In the genomic region with DNA sequence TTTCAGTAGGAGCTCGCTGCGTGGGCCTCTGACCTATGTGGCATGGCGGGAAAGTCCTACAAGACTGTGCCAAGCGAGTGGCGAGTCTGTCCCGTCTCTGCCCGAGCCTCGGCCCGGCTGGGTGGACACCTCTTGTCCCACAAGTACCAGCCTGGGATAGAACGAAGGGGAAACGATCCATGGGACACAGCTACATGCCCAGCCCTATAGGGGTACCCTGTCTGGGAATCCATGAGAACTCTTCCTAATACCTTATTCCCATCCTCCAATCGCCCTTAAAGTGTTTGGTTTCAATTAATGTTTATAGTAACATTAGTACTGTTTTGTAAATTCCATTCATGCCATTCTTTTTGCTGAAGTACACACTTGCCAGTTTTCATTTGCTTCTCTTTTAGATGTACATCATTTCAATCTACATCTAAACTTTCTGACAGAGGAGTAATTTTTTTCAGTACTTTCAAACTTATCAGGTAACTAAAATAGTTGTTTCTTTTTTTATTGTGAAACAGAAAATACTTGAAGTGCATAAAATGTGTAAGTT, we compare ENCODE assay signal across 8 cellular contexts. TPM values are rescaled to one million over a fixed set of nuclear protein-coding genes. Genes with fewer than 3 reads are reported as not detected.
DNase-seq lines count a peak whose midpoint lies in the region; ATAC-seq and TF ChIP-seq lines count a peak whose summit lies in the region.

No MANE protein-coding gene starts in this region.

- H3K4me1 ChIP-seq in liver (ENCODE audit: control insufficient read depth in 4 of 4, insufficient read depth in 4 of 4, low read length in 3 of 4) (peaks cover 2 to 15% (median 8%) of the 10 kb centered on the region in 4 donors), upper lobe of left lung (peaks cover 4 to 15% (median 6%) of the 10 kb centered on the region in 4 donors)

- TF ChIP-seq POLR2A in upper lobe of left lung (IDR thresholded peaks at IDR 0.05) = no peak

- WGBS in liver = 15% methylated on average over 12 of the region's 12 CpGs
- 21 to 31% methylated on average over 10 to 12 of the region's 12 CpGs for WGBS in upper lobe of left lung, 2 donors

- CTCF ChIA-PET in GM10248 (lab: Yijun Ruan, JAX) = interaction anchor here (1.2 to 2.7 kb wide), 2 partner anchors 11 to 30 kb away, joined by 3 to 13 read pairs; partner anchors contain the start of gene ZNF345

- peaks cover 17% of the 10 kb centered on the region for H3K9me3 Mint-ChIP-seq in activated naive CD4-positive, alpha-beta T cell treated with anti-CD3 and anti-CD28 coated beads, Interleukin-2, amount 50 U/mL, for 24 hours
- H3K9me3 Mint-ChIP-seq in activated naive CD4-positive, alpha-beta T cell treated with anti-CD3 and anti-CD28 coated beads, Interleukin-2, amount 50 U/mL, for 72 hours = peaks cover 4 to 29% of the 10 kb centered on the region in 2 donors

- no peaks in the 10 kb centered on the region for H3K27me3 Mint-ChIP-seq in activated naive CD4-positive, alpha-beta T cell treated with anti-CD3 and anti-CD28 coated beads, Interleukin-2, amount 50 U/mL, for 24 hours

- in situ Hi-C loops in astrocyte of the cerebellum (cut with HindIII; ENCODE audit: low sequenced_read_pairs) = no loop called here

- H3K4me1 Mint-ChIP-seq in activated naive CD4-positive, alpha-beta T cell treated with anti-CD3 and anti-CD28 coated beads, Interleukin-2, amount 50 U/mL, for 24 hours = peaks cover 8% of the 10 kb centered on the region

- TF ChIP-seq RAD21 in liver (IDR thresholded peaks at IDR 0.05) = no peak

- POLR2A ChIA-PET in GM10248 (lab: Yijun Ruan, JAX) = interaction anchor here (0.6 to 1.8 kb wide), 2 partner anchors 10 to 12 kb away, joined by 3 to 8 read pairs; partner anchors contain the start of gene ZNF345

- TF ChIP-seq EP300 in upper lobe of left lung (IDR thresholded peaks at IDR 0.05) = no peak

- peaks cover 0 to 16% (median 13%) of the 10 kb centered on the region in 4 donors for H3K36me3 ChIP-seq in liver (ENCODE audit: control insufficient read depth in 4 of 4, insufficient read depth in 3 of 4, low read depth in 1 of 4, low read length in 3 of 4)
- peaks cover 0 to 21% (median 6%) of the 10 kb centered on the region in 4 donors for H3K36me3 ChIP-seq in upper lobe of left lung

- peak overlapping the region; percentile 89 to 93 for H3K27ac ChIP-seq in liver (ENCODE audit: low read depth in 1 of 2, low read length in 2 of 2)
- peak overlapping the region; percentile 69 to 90 (median 84) for H3K27ac ChIP-seq in upper lobe of left lung

- H3K27me3 ChIP-seq in liver (ENCODE audit: control insufficient read depth in 4 of 4, insufficient read depth in 4 of 4, low read length in 3 of 4) (no peaks in the 10 kb centered on the region), upper lobe of left lung (no peaks in the 10 kb centered on the region)

- peaks cover 33% of the 10 kb centered on the region for H3K36me3 Mint-ChIP-seq in activated naive CD4-positive, alpha-beta T cell treated with anti-CD3 and anti-CD28 coated beads, Interleukin-2, amount 50 U/mL, for 24 hours
- H3K36me3 Mint-ChIP-seq in activated naive CD4-positive, alpha-beta T cell treated with anti-CD3 and anti-CD28 coated beads, Interleukin-2, amount 50 U/mL, for 72 hours = peaks cover 46 to 48% of the 10 kb centered on the region in 2 donors

- no peak for ATAC-seq in activated naive CD4-positive, alpha-beta T cell treated with anti-CD3 and anti-CD28 coated beads, Interleukin-2, amount 50 U/mL, for 72 hours
- peak in 1 of 2 donors; percentile 47 for ATAC-seq in upper lobe of left lung (ENCODE audit: low FRiP score in 2 of 2)
- ATAC-seq in HG03280 (IDR thresholded peaks at IDR 0.05; ENCODE audit: unreplicated experiment) = no peak

- no peak for DNase-seq in activated naive CD4-positive, alpha-beta T cell treated with anti-CD3 and anti-CD28 coated beads, Interleukin-2, amount 50 U/mL, for 72 hours (ENCODE audit: low spot score in 2 of 2)
- no peak for DNase-seq in astrocyte of the cerebellum (ENCODE audit: low read depth)
- DNase-seq in upper lobe of left lung = peak in 1 of 2 donors; percentile 76
- DNase-seq in NCI-H345 (lab: John Stamatoyannopoulos, UW) = no peak
- DNase-seq in GM10248 (ENCODE audit: extremely low spot score) = no peak

- H3K9ac ChIP-seq in liver (ENCODE audit: low read depth in 1 of 2, low read length in 2 of 2) = peak overlapping the region; percentile 7 to 97

- no peak overlapping the region for H3K4me3 Mint-ChIP-seq in activated naive CD4-positive, alpha-beta T cell treated with anti-CD3 and anti-CD28 coated beads, Interleukin-2, amount 50 U/mL, for 24 hours

- TF ChIP-seq CTCF in astrocyte of the cerebellum (IDR thresholded peaks at IDR 0.05; ENCODE audit: low read depth, low read length, missing control alignments) (no peak), liver (IDR thresholded peaks at IDR 0.05; ENCODE audit: low read depth, low read length, missing input control) (no peak), upper lobe of left lung (IDR thresholded peaks at IDR 0.05) (no peak), GM10248 (IDR thresholded peaks at IDR 0.05; ENCODE audit: control extremely low read depth, extremely low read depth, low read depth, missing control alignments) (no peak)

- H3K27ac Mint-ChIP-seq in activated naive CD4-positive, alpha-beta T cell treated with anti-CD3 and anti-CD28 coated beads, Interleukin-2, amount 50 U/mL, for 24 hours = peak overlapping the region; percentile 30
- H3K27ac Mint-ChIP-seq in activated naive CD4-positive, alpha-beta T cell treated with anti-CD3 and anti-CD28 coated beads, Interleukin-2, amount 50 U/mL, for 72 hours = no peak overlapping the region

- H3K9me3 ChIP-seq in liver (ENCODE audit: control insufficient read depth in 4 of 4, low read length in 3 of 4) = peaks cover 15 to 36% (median 16%) of the 10 kb centered on the region in 4 donors
- H3K9me3 ChIP-seq in upper lobe of left lung = peaks cover 30 to 62% (median 48%) of the 10 kb centered on the region in 4 donors

- peak overlapping the region; percentile 71 for H3K4me3 ChIP-seq in astrocyte of the cerebellum (ENCODE audit: low read depth, low read length)
- H3K4me3 ChIP-seq in liver (ENCODE audit: low read depth in 1 of 3, low read length in 3 of 3) = peak overlapping the region; percentile 77 to 97 (median 90)
- H3K4me3 ChIP-seq in upper lobe of left lung = peak overlapping the region; percentile 23 to 72 (median 58)

TF ChIP-seq in liver, 16 proteins besides CTCF, POLR2A, EP300 and RAD21:
- TF ChIP-seq, protein P1, sequence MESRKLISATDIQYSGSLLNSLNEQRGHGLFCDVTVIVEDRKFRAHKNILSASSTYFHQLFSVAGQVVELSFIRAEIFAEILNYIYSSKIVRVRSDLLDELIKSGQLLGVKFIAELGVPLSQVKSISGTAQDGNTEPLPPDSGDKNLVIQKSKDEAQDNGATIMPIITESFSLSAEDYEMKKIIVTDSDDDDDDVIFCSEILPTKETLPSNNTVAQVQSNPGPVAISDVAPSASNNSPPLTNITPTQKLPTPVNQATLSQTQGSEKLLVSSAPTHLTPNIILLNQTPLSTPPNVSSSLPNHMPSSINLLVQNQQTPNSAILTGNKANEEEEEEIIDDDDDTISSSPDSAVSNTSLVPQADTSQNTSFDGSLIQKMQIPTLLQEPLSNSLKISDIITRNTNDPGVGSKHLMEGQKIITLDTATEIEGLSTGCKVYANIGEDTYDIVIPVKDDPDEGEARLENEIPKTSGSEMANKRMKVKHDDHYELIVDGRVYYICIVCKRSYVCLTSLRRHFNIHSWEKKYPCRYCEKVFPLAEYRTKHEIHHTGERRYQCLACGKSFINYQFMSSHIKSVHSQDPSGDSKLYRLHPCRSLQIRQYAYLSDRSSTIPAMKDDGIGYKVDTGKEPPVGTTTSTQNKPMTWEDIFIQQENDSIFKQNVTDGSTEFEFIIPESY (IDR thresholded peaks at IDR 0.05) = no peak
- TF ChIP-seq YY1 (IDR thresholded peaks at IDR 0.05) = peak; percentile 18

RNA-seq across cellular contexts. Expression of gene ZNF790, which starts 0.7 kb away (rescaled TPM):
- total RNA-seq in activated naive CD4-positive, alpha-beta T cell treated with anti-CD3 and anti-CD28 coated beads, Interleukin-2, amount 50 U/mL, for 72 hours = 1 to 10 TPM; 4.6 to 8.0 TPM
- 1 to 10 TPM; 5.3 to 5.5 TPM for total RNA-seq in liver
- 1 to 10 TPM; 2.8 to 3.1 TPM for polyA plus RNA-seq in liver
- total RNA-seq in upper lobe of left lung = 1 to 10 TPM; 5.0 to 7.7 (median 5.7) TPM

RNA-seq across cellular contexts. Expression of gene ZNF345, which starts 11.8 kb away (rescaled TPM):
- 1 to 10 TPM; 4.3 to 5.7 TPM for total RNA-seq in activated naive CD4-positive, alpha-beta T cell treated with anti-CD3 and anti-CD28 coated beads, Interleukin-2, amount 50 U/mL, for 72 hours
- 1 to 10 TPM; 2.3 to 4.7 TPM for total RNA-seq in liver
- 1 to 10 TPM in 1 of 2 donors, under 1 TPM in 1; 0.67 to 1.9 TPM for polyA plus RNA-seq in liver
- 1 to 10 TPM; 4.8 to 8.3 (median 5.6) TPM for total RNA-seq in upper lobe of left lung
